ENCODE assay signal across 8 cellular contexts in genomic region chr22:36659762-36660509, GRCh38. TPM values are rescaled to one million over a fixed set of nuclear protein-coding genes. Genes with fewer than 3 reads are reported as not detected.
DNase-seq lines count a peak whose midpoint lies in the region; TF ChIP-seq lines count a peak whose summit lies in the region.

No MANE protein-coding gene starts in this region.

- no peak overlapping the region for H2BK120ac ChIP-seq in H9 (ENCODE audit: low read depth, low read length, poor library complexity, severe bottlenecking)

- no peak overlapping the region for H2BK20ac ChIP-seq in H9 (ENCODE audit: low read depth, low read length, poor library complexity, severe bottlenecking)

- no peak overlapping the region for H2BK15ac ChIP-seq in H9 (ENCODE audit: low read depth, low read length)

- peaks cover 3% of the 10 kb centered on the region for H4K20me1 ChIP-seq in H9 (ENCODE audit: control insufficient read depth, insufficient read depth, insufficient read length)

- no peaks in the 10 kb centered on the region for H3K4me1 Mint-ChIP-seq in type B pancreatic cell (ENCODE audit: unreplicated experiment)
- peaks cover 7 to 17% of the 10 kb centered on the region in 2 experiments for H3K4me1 Mint-ChIP-seq in H9

- H3K9me3 Mint-ChIP-seq in type B pancreatic cell (no peaks in the 10 kb centered on the region), H9 (no peaks in the 10 kb centered on the region; a peak in 1 of 5 replicates)

- H3K27me3 Mint-ChIP-seq in type B pancreatic cell: peaks cover 49% of the 10 kb centered on the region
- H3K27me3 Mint-ChIP-seq in H9 (ENCODE audit: low read depth): peaks cover 6% of the 10 kb centered on the region

- no peak overlapping the region for H3K56ac ChIP-seq in H9 (ENCODE audit: insufficient read length, low read depth, low read length)

- H3K4me3 Mint-ChIP-seq in type B pancreatic cell: no peak overlapping the region
- H3K4me3 Mint-ChIP-seq in H9: no peak overlapping the region

- no peak overlapping the region for H4K8ac ChIP-seq in H9 (replicated peaks; ENCODE audit: insufficient read length, low read depth, low read length)

- DNase-seq in CMK (ENCODE audit: low read depth) (peak; percentile 56), HuH-7 (ENCODE audit: low spot score) (peak; percentile 43), SK-MEL-5 (ENCODE audit: low read depth, low spot score) (peak; percentile 75), dermis blood vessel endothelial cell (peak; percentile 88), medulla oblongata (ENCODE audit: extremely low spot score) (peak; percentile 98), type B pancreatic cell (ENCODE audit: extremely low spot score, unreplicated experiment) (no peak), H9 (no peak)
- DNase-seq in stimulated activated CD8-positive, alpha-beta memory T cell treated with anti-CD3 and anti-CD28 coated beads, Interleukin-7, amount 100 ng/mL, for 4 hours (ENCODE audit: low read depth in 2 of 2): peak; percentile 5 to 32

- no peaks in the 10 kb centered on the region for H3K9me3 ChIP-seq in H9 (ENCODE audit: control insufficient read depth, low read depth, low read length)

- no peak for TF ChIP-seq CTCF in type B pancreatic cell (conservative IDR thresholded peaks at IDR 0.05)
- TF ChIP-seq CTCF in H9 (conservative IDR thresholded peaks at IDR 0.05): no peak

- no peaks in the 10 kb centered on the region for H3K79me2 ChIP-seq in H9 (ENCODE audit: insufficient read depth, low read length)

- H3K23ac ChIP-seq in H9 (ENCODE audit: insufficient read length, low read depth, low read length): no peak overlapping the region

- no peak overlapping the region for H3K4ac ChIP-seq in H9 (ENCODE audit: low read depth, low read length)

- H3K9ac ChIP-seq in H9 (ENCODE audit: extremely low read depth, insufficient read length, low read length): no peak overlapping the region

- no peak overlapping the region for H4K91ac ChIP-seq in H9 (ENCODE audit: insufficient read length, low read depth, low read length)

- no peak overlapping the region for H3K14ac ChIP-seq in H9 (ENCODE audit: insufficient read depth, low read length)

- H2BK12ac ChIP-seq in H9 (ENCODE audit: insufficient read length, low read depth, low read length): no peak overlapping the region

- H3K27ac Mint-ChIP-seq in type B pancreatic cell: no peak overlapping the region
- no peak overlapping the region for H3K27ac Mint-ChIP-seq in H9

- WGBS in H9 (ENCODE audit: extremely low coverage, insufficient read length, low lambda C conversion rate): no CpG with 5 or more reads among the region's 19 CpGs

- H2AK5ac ChIP-seq in H9 (ENCODE audit: insufficient read length, low read length): no peak overlapping the region

- H3K27ac ChIP-seq in H9 (ENCODE audit: insufficient read length, low read depth, low read length): no peak overlapping the region

- no peaks in the 10 kb centered on the region; the same call in 1 of the 2 replicates for H3K4me1 ChIP-seq in H9 (ENCODE audit: insufficient read depth, low read length)

- H3K4me2 ChIP-seq in H9 (ENCODE audit: insufficient read depth, insufficient read length, low read length): no peak overlapping the region

- H3K36me3 Mint-ChIP-seq in type B pancreatic cell: no peaks in the 10 kb centered on the region
- H3K36me3 Mint-ChIP-seq in H9 (ENCODE audit: insufficient read depth in 1 of 3, low read depth in 3 of 3): no peaks in the 10 kb centered on the region

- H2BK5ac ChIP-seq in H9 (ENCODE audit: insufficient read length, low read length): no peak overlapping the region

- no peak overlapping the region for H3K18ac ChIP-seq in H9 (ENCODE audit: insufficient read length, low read depth, low read length)

- no peak overlapping the region for H2AFZ ChIP-seq in H9 (ENCODE audit: low read length)

- no peaks in the 10 kb centered on the region for H3K79me1 ChIP-seq in H9 (ENCODE audit: insufficient read depth, low read depth, low read length, poor library complexity, severe bottlenecking)

- H3K23me2 ChIP-seq in H9 (ENCODE audit: insufficient read length, low read depth, low read length, poor library complexity, severe bottlenecking): no peaks in the 10 kb centered on the region

- no peak overlapping the region for H3T11ph ChIP-seq in H9 (ENCODE audit: low read length)

- H4K5ac ChIP-seq in H9 (ENCODE audit: insufficient read length, low read depth, low read length): no peak overlapping the region

- no peaks in the 10 kb centered on the region for H3K27me3 ChIP-seq in H9 (ENCODE audit: insufficient read depth, low read length)

- in situ Hi-C loops in SK-MEL-5 (cut with HindIII; ENCODE audit: low pct_unique_long_range_greater_than_20kb, low sequenced_read_pairs): no loop called here

RNA-seq across cellular contexts. Expression of gene CACNG2, which starts 43.6 kb away (rescaled TPM):
- not detected in 2 replicates for total RNA-seq in SK-MEL-5 (2014; rRNA removed; shearing (Covaris generic))
- not detected in 2 replicates for polyA plus RNA-seq in SK-MEL-5 (2015; cell fraction: cytosol; rRNA removed)
- polyA plus RNA-seq in SK-MEL-5 (2015; cell fraction: nucleus; rRNA removed): not detected in 2 replicates
- not detected in 2 replicates for total RNA-seq in dermis blood vessel endothelial cell
- total RNA-seq in type B pancreatic cell (ENCODE audit: low replicate concordance): not detected in 2 replicates
- not detected in 2 replicates for total RNA-seq in H9 (2021)

Comparison
In these comparisons a context has a peak if more than half of its experiments do, and no peak if none do; other contexts are left out.
1. DNase-seq: peak in CMK (single experiment), HuH-7 (single experiment), SK-MEL-5 (single experiment), dermis blood vessel endothelial cell (single experiment), medulla oblongata (single experiment) and stimulated activated CD8-positive, alpha-beta memory T cell treated with anti-CD3 and anti-CD28 coated beads, Interleukin-7, amount 100 ng/mL, for 4 hours (2 of 2); none in type B pancreatic cell (single experiment) and H9 (single experiment).